In genomic region chr1:26692793-26693490, GRCh38 we compare ENCODE assay signal across 8 cellular contexts. TPM values are rescaled to one million over a fixed set of nuclear protein-coding genes. Genes with fewer than 3 reads are reported as not detected.
DNase-seq lines count a peak whose midpoint lies in the region; ATAC-seq and FAIRE-seq lines count a peak whose summit lies in the region.

No MANE protein-coding gene starts in this region.

- H3K27me3 ChIP-seq in small intestine (ENCODE audit: control insufficient read depth in 2 of 2, insufficient read depth in 2 of 2, low read length in 2 of 2), result no peaks in the 10 kb centered on the region

- no peaks in the 10 kb centered on the region for H3K36me3 Mint-ChIP-seq in immature natural killer cell

- peak overlapping the region; percentile 95 for H3K27ac ChIP-seq in caudate nucleus (ENCODE audit: low read depth, low read length)
- H3K27ac ChIP-seq in small intestine (ENCODE audit: low read depth in 1 of 2, low read length in 1 of 2), result peak overlapping the region; percentile 94

- no peak for FAIRE-seq in small intestine (lab: Jason Lieb, UNC)

- peaks cover 28 to 35% of the 10 kb centered on the region in 2 donors for H3K4me1 Mint-ChIP-seq in immature natural killer cell

- H3K4me1 ChIP-seq in small intestine (ENCODE audit: control insufficient read depth in 2 of 2, insufficient read depth in 1 of 2, low read depth in 1 of 2, low read length in 1 of 2), result peaks cover 4 to 13% of the 10 kb centered on the region in 2 donors

- whole genome bisulfite sequencing in small intestine, 3 donors, result 0 to 1% (median 0%) methylated on average over 34 of the region's 34 CpGs

- H3K9me3 Mint-ChIP-seq in immature natural killer cell, result no peaks in the 10 kb centered on the region

- DNase-seq in NCI-H226, result peak; percentile 100
- peak; percentile 60 to 73 (median 70) for DNase-seq in activated CD4-positive, CD25-positive, alpha-beta regulatory T cell (lab: John Stamatoyannopoulos, UW)
- peak; percentile 55 to 96 (median 87) for DNase-seq in caudate nucleus (lab: John Stamatoyannopoulos, UW)
- DNase-seq in immature natural killer cell, result peak; percentile 89 to 90 (median 89)
- DNase-seq in small intestine, result peak; percentile 99

- peak overlapping the region; percentile 92 to 96 (median 95) for H3K27ac Mint-ChIP-seq in immature natural killer cell

- no peaks in the 10 kb centered on the region for H3K36me3 ChIP-seq in small intestine (ENCODE audit: control insufficient read depth in 2 of 2, insufficient read depth in 2 of 2, low read length in 2 of 2)

- ATAC-seq in HG03103 (IDR thresholded peaks at IDR 0.05; ENCODE audit: low read depth, unreplicated experiment) (peak; percentile 30), HG03571 (IDR thresholded peaks at IDR 0.05; ENCODE audit: unreplicated experiment) (no peak)

- H3K4me3 ChIP-seq in GM08714 (ENCODE audit: low read length), result peak overlapping the region; percentile 72
- peak overlapping the region; percentile 49 to 56 for H3K4me3 ChIP-seq in small intestine (ENCODE audit: low read depth in 1 of 2, low read length in 2 of 2)

- peaks cover 8 to 20% (median 11%) of the 10 kb centered on the region in 3 donors for H3K27me3 Mint-ChIP-seq in immature natural killer cell (ENCODE audit: low read depth in 3 of 3)

- no peaks in the 10 kb centered on the region for H3K9me3 ChIP-seq in small intestine (ENCODE audit: control insufficient read depth, low read depth)

- H3K4me3 Mint-ChIP-seq in immature natural killer cell, result peak overlapping the region; percentile 92 to 98 (median 94)

RNA-seq across cellular contexts. Expression of gene ARID1A, which starts 2.9 kb away (rescaled TPM):
- polyA plus RNA-seq in immature natural killer cell, result 10 to 100 TPM in 2 of 3 donors, 1 to 10 TPM in 1; 7.1 to 34.6 (median 16.0) TPM
- polyA plus RNA-seq in small intestine, result 10 to 100 TPM in 2 of 3 donors, 1 to 10 TPM in 1; 7.8 to 23.7 (median 13.6) TPM
